ENCODE assay signal across 9 cellular contexts in the genomic region with DNA sequence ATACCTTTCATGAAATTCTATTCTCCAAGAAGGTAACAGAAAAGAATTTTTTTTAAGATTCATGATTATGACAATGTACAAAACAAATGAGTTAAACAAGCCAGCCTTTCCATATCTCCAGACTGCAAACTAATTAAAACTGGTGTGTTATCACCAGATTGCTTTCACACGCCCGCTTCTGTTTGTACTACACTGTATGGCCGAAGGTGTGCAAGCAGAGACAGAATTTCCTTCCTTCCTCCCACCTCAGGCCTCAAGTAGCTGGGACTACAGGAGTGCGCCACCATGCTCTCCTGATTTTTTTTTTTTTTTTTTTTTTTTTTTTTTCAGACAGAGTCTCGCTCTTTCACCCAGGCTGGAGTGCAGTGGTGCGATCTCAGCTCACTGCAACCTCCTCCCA.
"Had no signal": no experiment of that assay in that cellular context is flagged by ENCODE, and none has a peak within 500 bp of the region (broad histone marks: within the 10 kb centered on the region; RNA-seq: fewer than 3 reads in every experiment).

No MANE protein-coding gene starts in this region.

- ATAC-seq: HCT116, HepG2 had no signal

- H3K4me3 Mint-ChIP-seq: HFFc6, IgD-negative memory B cell had no signal

- FAIRE-seq: HepG2 had no signal

- H3K27ac Mint-ChIP-seq: HFFc6, IgD-negative memory B cell had no signal

- H3K27ac ChIP-seq: GM23248, HL-60 had no signal

- H3K36me3 ChIP-seq: HAP-1 had no signal

- H3K9me3 Mint-ChIP-seq: HFFc6 had no signal

- H3K9ac ChIP-seq: GM23248 had no signal

- H2AFZ ChIP-seq: GM23248 had no signal

- H3K27me3 Mint-ChIP-seq: IgD-negative memory B cell had no signal

- H3K36me3 Mint-ChIP-seq: IgD-negative memory B cell had no signal

- H3K4me3 ChIP-seq: GM23248, HAP-1 had no signal

- DNase-seq: GM23248, GOT3, H7, HFFc6 had no signal

- H3K9me3 ChIP-seq: HAP-1 had no signal
